8 cellular contexts compared by ENCODE assay signal in genomic region chr11:47394322-47395224, GRCh38. TPM values are rescaled to one million over a fixed set of nuclear protein-coding genes. Genes with fewer than 3 reads are reported as not detected.
A peak's percentile ranks its signal among the peaks of the same experiment; 100 is the strongest.
DNase-seq lines count a peak whose midpoint lies in the region; ATAC-seq and TF ChIP-seq lines count a peak whose summit lies in the region.

No MANE protein-coding gene starts in this region.

- H3F3A ChIP-seq in Loucy (ENCODE audit: low read depth) = no peaks in the 10 kb centered on the region

- peak overlapping the region; percentile 60 for H3K4me3 ChIP-seq in Loucy (ENCODE audit: low read length, poor library complexity, severe bottlenecking)
- H3K4me3 ChIP-seq in cardiac muscle cell = no peak overlapping the region

- H3K9me2 ChIP-seq in Loucy (replicated peaks; ENCODE audit: low read depth, low read length) = no peaks in the 10 kb centered on the region

- no peaks in the 10 kb centered on the region for H3K79me2 ChIP-seq in Loucy (ENCODE audit: insufficient read depth, low read length)

- H3K4me1 Mint-ChIP-seq in activated T-cell treated with anti-CD3 and anti-CD28 coated beads, Interleukin-2, amount 50 U/mL, for 4 hours (ENCODE audit: low read depth) = peaks cover 49% of the 10 kb centered on the region

- H3K36me3 ChIP-seq in Loucy (ENCODE audit: insufficient read depth, low read length) (no peaks in the 10 kb centered on the region), cardiac muscle cell (no peaks in the 10 kb centered on the region)

- H3K4me2 ChIP-seq in Loucy (ENCODE audit: low read depth, low read length, poor library complexity, severe bottlenecking) = peak overlapping the region; percentile 83

- no peaks in the 10 kb centered on the region for H3K9me3 Mint-ChIP-seq in activated T-cell treated with anti-CD3 and anti-CD28 coated beads, Interleukin-2, amount 50 U/mL, for 4 hours

- H3K9me3 ChIP-seq in Loucy (ENCODE audit: insufficient read depth, low read depth, low read length) = no peaks in the 10 kb centered on the region
- no peaks in the 10 kb centered on the region for H3K9me3 ChIP-seq in cardiac muscle cell (ENCODE audit: low read depth)

- H3K27me3 Mint-ChIP-seq in activated T-cell treated with anti-CD3 and anti-CD28 coated beads, Interleukin-2, amount 50 U/mL, for 4 hours (ENCODE audit: low read depth) = no peaks in the 10 kb centered on the region

- DNase-seq in activated T-cell treated with anti-CD3 and anti-CD28 coated beads, Interleukin-2, amount 50 U/mL, for 4 hours = peak; percentile 50
- DNase-seq in cardiac muscle cell (ENCODE audit: low read depth in 1 of 2, low spot score in 1 of 2) (peak in 1 of 2 donors; percentile 90), SK-N-DZ (ENCODE audit: low spot score) (no peak), NCI-H345 (lab: John Stamatoyannopoulos, UW) (no peak)
- peak; percentile 62 for DNase-seq in stimulated activated CD4-positive, alpha-beta T cell treated with anti-CD3 and anti-CD28 coated beads, Interleukin-1b, Interleukin-23, amount 100 ng/mL, for 48 hours

- H3K36me3 Mint-ChIP-seq in activated T-cell treated with anti-CD3 and anti-CD28 coated beads, Interleukin-2, amount 50 U/mL, for 4 hours (ENCODE audit: insufficient read depth) = no peaks in the 10 kb centered on the region

- peak overlapping the region; percentile 59 for H3K4me3 Mint-ChIP-seq in activated T-cell treated with anti-CD3 and anti-CD28 coated beads, Interleukin-2, amount 50 U/mL, for 4 hours

- peak; percentile 56 for ATAC-seq in GM19023 (IDR thresholded peaks at IDR 0.05; ENCODE audit: unreplicated experiment)
- peak; percentile 83 to 89 for ATAC-seq in activated T-cell treated with anti-CD3 and anti-CD28 coated beads, Interleukin-2, amount 50 U/mL, for 4 hours
- ATAC-seq in HG02763 (IDR thresholded peaks at IDR 0.05; ENCODE audit: unreplicated experiment) = no peak

- H3K9ac ChIP-seq in Loucy (ENCODE audit: low read depth, low read length, poor library complexity, severe bottlenecking) = peak overlapping the region; percentile 84

- H2AFZ ChIP-seq in Loucy (ENCODE audit: low read length) = no peak overlapping the region

- TF ChIP-seq CTCF in Loucy (conservative IDR thresholded peaks at IDR 0.05; ENCODE audit: low read length) = no peak
- no peak for TF ChIP-seq CTCF in cardiac muscle cell (IDR thresholded peaks at IDR 0.05; ENCODE audit: low read depth, low read length)

- H4K20me1 ChIP-seq in Loucy (ENCODE audit: insufficient read depth, low read length, poor library complexity, severe bottlenecking) = no peaks in the 10 kb centered on the region

- peaks cover 79% of the 10 kb centered on the region for H3K4me1 ChIP-seq in Loucy (ENCODE audit: insufficient read depth, low read length, poor library complexity, severe bottlenecking)
- H3K4me1 ChIP-seq in cardiac muscle cell (ENCODE audit: low read depth) = peaks cover 15% of the 10 kb centered on the region

- peak overlapping the region; percentile 78 for H3K27ac ChIP-seq in cardiac muscle cell

- H3K27me3 ChIP-seq in Loucy (ENCODE audit: insufficient read depth, low read length, poor library complexity, severe bottlenecking) (no peaks in the 10 kb centered on the region), cardiac muscle cell (no peaks in the 10 kb centered on the region)

RNA-seq across cellular contexts. Expression of gene SLC39A13, which starts 13.8 kb away (rescaled TPM):
- total RNA-seq in activated T-cell treated with anti-CD3 and anti-CD28 coated beads, Interleukin-2, amount 50 U/mL, for 4 hours = 10 to 100 TPM; 18.7 to 20.8 (median 19.5) TPM
- total RNA-seq in cardiac muscle cell = 71.7 and 79.4 TPM in 2 replicates
- polyA plus RNA-seq in cardiac muscle cell = 80.8 and 86.6 TPM in 2 replicates
- 27.2 and 37.3 TPM in 2 replicates for polyA plus RNA-seq in SK-N-DZ (2014; cell fraction: cytosol; rRNA removed)
- polyA plus RNA-seq in SK-N-DZ (2014; cell fraction: nucleus; rRNA removed) = 82.3 and 117 TPM in 2 replicates

RNA-seq across cellular contexts. Expression of gene SPI1, which starts 16.2 kb away (rescaled TPM):
- 1 to 10 TPM in 2 of 3 donors, under 1 TPM in 1; 0.74 to 2.3 (median 1.1) TPM for total RNA-seq in activated T-cell treated with anti-CD3 and anti-CD28 coated beads, Interleukin-2, amount 50 U/mL, for 4 hours
- total RNA-seq in cardiac muscle cell = not detected in 2 replicates
- polyA plus RNA-seq in cardiac muscle cell = 0.56 and 1.3 TPM in 2 replicates
- 0.29 and 0.31 TPM in 2 replicates for polyA plus RNA-seq in SK-N-DZ (2014; cell fraction: cytosol; rRNA removed)
- polyA plus RNA-seq in SK-N-DZ (2014; cell fraction: nucleus; rRNA removed) = not detected in 2 replicates

RNA-seq across cellular contexts. Expression of gene PSMC3, which starts 31.7 kb away (rescaled TPM):
- total RNA-seq in activated T-cell treated with anti-CD3 and anti-CD28 coated beads, Interleukin-2, amount 50 U/mL, for 4 hours = 100 to 1,000 TPM; 275 to 300 (median 299) TPM
- total RNA-seq in cardiac muscle cell = 107 and 161 TPM in 2 replicates
- 161 and 236 TPM in 2 replicates for polyA plus RNA-seq in cardiac muscle cell
- 322 and 344 TPM in 2 replicates for polyA plus RNA-seq in SK-N-DZ (2014; cell fraction: cytosol; rRNA removed)
- polyA plus RNA-seq in SK-N-DZ (2014; cell fraction: nucleus; rRNA removed) = 120 and 171 TPM in 2 replicates

RNA-seq across cellular contexts. Expression of gene MYBPC3, which starts 42.1 kb away (rescaled TPM):
- total RNA-seq in activated T-cell treated with anti-CD3 and anti-CD28 coated beads, Interleukin-2, amount 50 U/mL, for 4 hours = not detected
- total RNA-seq in cardiac muscle cell = 489 and 605 TPM in 2 replicates
- 476 and 751 TPM in 2 replicates for polyA plus RNA-seq in cardiac muscle cell
- not detected in 2 replicates for polyA plus RNA-seq in SK-N-DZ (2014; cell fraction: cytosol; rRNA removed)
- 0.40 and 0.79 TPM in 2 replicates for polyA plus RNA-seq in SK-N-DZ (2014; cell fraction: nucleus; rRNA removed)

RNA-seq across cellular contexts. Expression of gene RAPSN, which starts 54.4 kb away (rescaled TPM):
- under 1 TPM; 0.46 to 0.53 (median 0.52) TPM for total RNA-seq in activated T-cell treated with anti-CD3 and anti-CD28 coated beads, Interleukin-2, amount 50 U/mL, for 4 hours
- not detected in 2 replicates for total RNA-seq in cardiac muscle cell
- not detected in 2 replicates for polyA plus RNA-seq in cardiac muscle cell
- 0.28 and 1.2 TPM in 2 replicates for polyA plus RNA-seq in SK-N-DZ (2014; cell fraction: cytosol; rRNA removed)
- polyA plus RNA-seq in SK-N-DZ (2014; cell fraction: nucleus; rRNA removed) = 0.31 TPM in 1 of 2 replicates, not detected in the other

Comparison
In these comparisons a context has a peak if more than half of its experiments do, and no peak if none do; other contexts are left out.
1. DNase-seq: peak in activated T-cell treated with anti-CD3 and anti-CD28 coated beads, Interleukin-2, amount 50 U/mL, for 4 hours (single experiment) and stimulated activated CD4-positive, alpha-beta T cell treated with anti-CD3 and anti-CD28 coated beads, Interleukin-1b, Interleukin-23, amount 100 ng/mL, for 48 hours (single experiment); none in SK-N-DZ (single experiment) and NCI-H345 (single experiment).